Comparison of ENCODE assay signal across 2 cellular contexts in genomic region chr3:61381745-61382392, GRCh38.
TF ChIP-seq lines count a peak whose summit lies in the region.

No MANE protein-coding gene starts in this region.

TF ChIP-seq in HEK293T, 16 proteins besides CTCF, POLR2A, EP300 and RAD21:
- TF ChIP-seq HDGF (IDR thresholded peaks at IDR 0.05; ENCODE audit: borderline replicate concordance) (no peak), SUZ12 (IDR thresholded peaks at IDR 0.05) (no peak)
- TF ChIP-seq, protein P1, sequence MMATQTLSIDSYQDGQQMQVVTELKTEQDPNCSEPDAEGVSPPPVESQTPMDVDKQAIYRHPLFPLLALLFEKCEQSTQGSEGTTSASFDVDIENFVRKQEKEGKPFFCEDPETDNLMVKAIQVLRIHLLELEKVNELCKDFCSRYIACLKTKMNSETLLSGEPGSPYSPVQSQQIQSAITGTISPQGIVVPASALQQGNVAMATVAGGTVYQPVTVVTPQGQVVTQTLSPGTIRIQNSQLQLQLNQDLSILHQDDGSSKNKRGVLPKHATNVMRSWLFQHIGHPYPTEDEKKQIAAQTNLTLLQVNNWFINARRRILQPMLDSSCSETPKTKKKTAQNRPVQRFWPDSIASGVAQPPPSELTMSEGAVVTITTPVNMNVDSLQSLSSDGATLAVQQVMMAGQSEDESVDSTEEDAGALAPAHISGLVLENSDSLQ (IDR thresholded peaks at IDR 0.05): peak; percentile 70

TF ChIP-seq in GM12878, 131 proteins besides CTCF, POLR2A, EP300 and RAD21:
- peak; percentile 82 for TF ChIP-seq SMC3 (IDR thresholded peaks at IDR 0.05; ENCODE audit: borderline replicate concordance, low read length)
- no peak for TF ChIP-seq SPI1 (IDR thresholded peaks at IDR 0.05; ENCODE audit: borderline replicate concordance, insufficient read depth, low read depth, low read length)
TF ChIP-seq in GM12878: peak in this region for 1.
